ENCODE assay signal across 10 cellular contexts in genomic region chr9:124261787-124262595, GRCh38. TPM values are rescaled to one million over a fixed set of nuclear protein-coding genes. Genes with fewer than 3 reads are reported as not detected.
A peak's percentile ranks its signal among the peaks of the same experiment; 100 is the strongest.
DNase-seq lines count a peak whose midpoint lies in the region; ATAC-seq, FAIRE-seq and TF ChIP-seq lines count a peak whose summit lies in the region.
"Had no signal": no experiment of that assay in that cellular context is flagged by ENCODE, and none has a peak within 500 bp of the region (broad histone marks: within the 10 kb centered on the region; RNA-seq: fewer than 3 reads in every experiment).

No MANE protein-coding gene starts in this region.

- H3K9me3 ChIP-seq in A549: no peaks in the 10 kb centered on the region
- H3K9me3 ChIP-seq in NT2/D1 (ENCODE audit: insufficient read depth, low read length): no peaks in the 10 kb centered on the region
- H3K9me3 ChIP-seq in endodermal cell (ENCODE audit: control insufficient read depth, low read length): no peaks in the 10 kb centered on the region
- H3K9me3 ChIP-seq in neural cell (ENCODE audit: low read length): no peaks in the 10 kb centered on the region

- H3K9ac ChIP-seq in NT2/D1 (ENCODE audit: insufficient read length, low read depth): peak overlapping the region; percentile 15
- no peak overlapping the region for H3K9ac ChIP-seq in endodermal cell (ENCODE audit: extremely low read depth, low read length, poor library complexity, severe bottlenecking)
- no peak overlapping the region for H3K9ac ChIP-seq in neural cell (ENCODE audit: low read length)

- TF ChIP-seq RAD21 in A549 (conservative IDR thresholded peaks at IDR 0.05 in 1 of 2, IDR thresholded peaks at IDR 0.05 in 1 of 2) (no peak), neural cell (conservative IDR thresholded peaks at IDR 0.05) (no peak)

- no peak overlapping the region for H3K4me3 Mint-ChIP-seq in endodermal cell

- H3K4me3 ChIP-seq in A549 (no peak overlapping the region), NT2/D1 (ENCODE audit: insufficient read length, low read depth) (no peak overlapping the region), endodermal cell (ENCODE audit: low read length) (no peak overlapping the region), neural cell (ENCODE audit: low read length) (peak overlapping the region; percentile 43)

- H3K36me3 ChIP-seq in NT2/D1 (ENCODE audit: insufficient read depth, insufficient read length, low read length) (peaks cover 45% of the 10 kb centered on the region), endodermal cell (ENCODE audit: control insufficient read depth, insufficient read depth, low read length) (no peaks in the 10 kb centered on the region), neural cell (ENCODE audit: insufficient read depth, low read length) (no peaks in the 10 kb centered on the region)

- no peak for TF ChIP-seq CTCF in A549 (IDR thresholded peaks at IDR 0.05)
- TF ChIP-seq CTCF in endodermal cell (conservative IDR thresholded peaks at IDR 0.05): no peak
- TF ChIP-seq CTCF in neural cell (IDR thresholded peaks at IDR 0.05; ENCODE audit: poor library complexity, severe bottlenecking): no peak

- H3K79me2 ChIP-seq in neural cell (replicated peaks; ENCODE audit: insufficient read depth, low read length): peaks cover 46% of the 10 kb centered on the region

- H3K4me2 ChIP-seq in A549: peak overlapping the region; percentile 90
- peak overlapping the region; percentile 28 for H3K4me2 ChIP-seq in neural cell (ENCODE audit: low read length)

- POLR2A ChIA-PET in A549 (lab: Yijun Ruan, JAX): no interaction called here

- H3K36me3 Mint-ChIP-seq in endodermal cell (ENCODE audit: low read depth): no peaks in the 10 kb centered on the region

- ATAC-seq in A549: no peak

- peak overlapping the region; percentile 84 to 100; a peak in 5 of 6 replicates for H3K27ac ChIP-seq in A549
- peak overlapping the region; percentile 81 for H3K27ac ChIP-seq in endodermal cell (ENCODE audit: low read depth, low read length)
- no peak overlapping the region for H3K27ac ChIP-seq in neural cell (ENCODE audit: low read length)

- no peak for DNase-seq in A549 (ENCODE audit: low read depth in 1 of 2, low spot score in 1 of 2)
- DNase-seq in NT2/D1 (ENCODE audit: low read depth, low spot score): no peak
- DNase-seq in endodermal cell: no peak
- DNase-seq in COLO829 (ENCODE audit: low spot score): no peak
- no peak for DNase-seq in germinal center (ENCODE audit: low spot score)
- no peak for DNase-seq in H4 (ENCODE audit: low spot score)
- DNase-seq in stimulated activated CD4-positive, alpha-beta T cell treated with anti-CD3 and anti-CD28 coated beads, Interleukin-12 subunit alpha, Interleukin-12 subunit beta, amount 100 ng/mL, for 4 hours: no peak
- DNase-seq: NCI-H1048 had no signal

- no peak for TF ChIP-seq POLR2A in A549 (IDR thresholded peaks at IDR 0.05; ENCODE audit: low read length)

- H3F3A ChIP-seq in neural cell (ENCODE audit: insufficient read depth, low read length, poor library complexity, severe bottlenecking): no peaks in the 10 kb centered on the region

- H3K27ac Mint-ChIP-seq in endodermal cell: peak overlapping the region; percentile 23
- H3K27ac Mint-ChIP-seq: T-helper 2 cell treated with Interferon-gamma antibody and Interleukin-4, amounts not matched to agents 5 μg/mL and 100 μg/mL, for 36 hours had no signal

- no peak overlapping the region for H2AFZ ChIP-seq in neural cell (ENCODE audit: low read depth, low read length)

- H3K4me1 ChIP-seq in A549 (peaks cover 66% of the 10 kb centered on the region), NT2/D1 (ENCODE audit: insufficient read depth, insufficient read length) (peaks cover 42% of the 10 kb centered on the region), endodermal cell (ENCODE audit: control insufficient read depth, insufficient read depth, low read length) (peaks cover 4% of the 10 kb centered on the region)

- H4K20me1 ChIP-seq in neural cell (ENCODE audit: insufficient read depth): no peaks in the 10 kb centered on the region

- FAIRE-seq in A549 (lab: Jason Lieb, UNC): no peak

- 83% methylated on average over 11 of the region's 11 CpGs for WGBS in A549 (ENCODE audit: missing lambda C conversion rate)
- WGBS in endodermal cell (ENCODE audit: insufficient coverage in 1 of 2, insufficient read length in 1 of 2), 2 experiments: 80 to 86% methylated on average over 9 to 11 of the region's 11 CpGs

- CTCF ChIA-PET in A549 (lab: Yijun Ruan, JAX): interaction anchor here (1.2 to 1.4 kb wide), 2 partner anchors 18 to 60 kb away, joined by 3 to 6 read pairs; no protein-coding TSS in a partner anchor

- H3K27me3 Mint-ChIP-seq in endodermal cell (ENCODE audit: insufficient read depth): no peaks in the 10 kb centered on the region

- H3K9me3 Mint-ChIP-seq in endodermal cell: no peaks in the 10 kb centered on the region
- H3K9me3 Mint-ChIP-seq: T-helper 2 cell treated with Interferon-gamma antibody and Interleukin-4, amounts not matched to agents 5 μg/mL and 100 μg/mL, for 36 hours had no signal

- no peaks in the 10 kb centered on the region for H3K27me3 ChIP-seq in NT2/D1 (ENCODE audit: insufficient read depth, insufficient read length)
- H3K27me3 ChIP-seq in endodermal cell (ENCODE audit: control insufficient read depth, insufficient read depth, low read length, poor library complexity, severe bottlenecking): no peaks in the 10 kb centered on the region
- H3K27me3 ChIP-seq in neural cell (ENCODE audit: insufficient read depth, low read depth, low read length): no peaks in the 10 kb centered on the region

- H3K4me1 Mint-ChIP-seq in endodermal cell: peaks cover 25% of the 10 kb centered on the region

- H3K9me2 ChIP-seq in neural cell (ENCODE audit: insufficient read depth, low read length): no peaks in the 10 kb centered on the region

- TF ChIP-seq EP300 in A549 (IDR thresholded peaks at IDR 0.05) (no peak), neural cell (conservative IDR thresholded peaks at IDR 0.05; ENCODE audit: poor library complexity, severe bottlenecking) (no peak)

TF ChIP-seq in A549, 52 proteins besides CTCF, POLR2A, EP300 and RAD21:
- no peak for TF ChIP-seq HEYL (CRISPR knock-in tag; IDR thresholded peaks at IDR 0.05)
- no peak for TF ChIP-seq FOSB (CRISPR knock-in tag; IDR thresholded peaks at IDR 0.05)
- TF ChIP-seq RNF2 (IDR thresholded peaks at IDR 0.05; ENCODE audit: borderline replicate concordance, low read depth): no peak
- no peak for TF ChIP-seq MAFK (IDR thresholded peaks at IDR 0.05; ENCODE audit: partially characterized antibody)
- no peak for TF ChIP-seq RFX5 (IDR thresholded peaks at IDR 0.05)
- no peak for TF ChIP-seq KDM5A (IDR thresholded peaks at IDR 0.05)
- no peak for TF ChIP-seq NR3C1 (IDR thresholded peaks at IDR 0.05)

TF ChIP-seq in neural cell, 6 proteins besides CTCF, POLR2A, EP300 and RAD21:
- TF ChIP-seq EZH2 (IDR thresholded peaks at IDR 0.05; ENCODE audit: borderline replicate concordance, insufficient read depth, low read length, poor library complexity, severe bottlenecking) (no peak), MXI1 (conservative IDR thresholded peaks at IDR 0.05; ENCODE audit: poor library complexity, severe bottlenecking) (no peak), POLR2AphosphoS5 (IDR thresholded peaks at IDR 0.05) (no peak), REST (IDR thresholded peaks at IDR 0.05; ENCODE audit: borderline replicate concordance) (no peak), SMC3 (conservative IDR thresholded peaks at IDR 0.05; ENCODE audit: poor library complexity) (no peak), TAF1 (IDR thresholded peaks at IDR 0.05; ENCODE audit: low read depth) (no peak)

RNA-seq across cellular contexts. Expression of gene NEK6, which starts 4.2 kb away (rescaled TPM):
- polyA plus RNA-seq in A549 (2011; rRNA removed) (33.7 and 38.7 TPM in 2 replicates), A549 (2017; fragmentation: RNase III; extraction: RNeasy Plus Mini Kit Qiagen cat#74134 plus additional on column Dnase treatment) (26.1 to 38.6 TPM (median 29.8 TPM) in 3 replicates), neural cell (3.8 and 4.6 TPM in 2 replicates)
- 52.0 and 59.5 TPM in 2 replicates for polyA plus RNA-seq in A549 (2012; cell fraction: cytosol; rRNA removed)
- polyA plus RNA-seq in A549 (2012; cell fraction: nucleus; rRNA removed): 64.3 and 69.2 TPM in 2 replicates
- 49.7 and 58.1 TPM in 2 replicates for polyA minus RNA-seq in A549 (2011; rRNA and poly(A)+ RNA removed)
- 10 to 100 TPM; 17.1 to 32.5 TPM for total RNA-seq in endodermal cell
- 18.7 TPM for polyA plus RNA-seq in endodermal cell (2013, experiment 1 of 2)
- polyA plus RNA-seq in endodermal cell (2013, experiment 2 of 2): 19.7 TPM
- 6.3 and 9.1 TPM in 2 replicates for polyA minus RNA-seq in neural cell
- 40.2 and 43.7 TPM in 2 replicates for total RNA-seq in H4 (2014; rRNA removed; shearing (Covaris generic))
